ENCODE assay signal across 9 cellular contexts in the genomic region with DNA sequence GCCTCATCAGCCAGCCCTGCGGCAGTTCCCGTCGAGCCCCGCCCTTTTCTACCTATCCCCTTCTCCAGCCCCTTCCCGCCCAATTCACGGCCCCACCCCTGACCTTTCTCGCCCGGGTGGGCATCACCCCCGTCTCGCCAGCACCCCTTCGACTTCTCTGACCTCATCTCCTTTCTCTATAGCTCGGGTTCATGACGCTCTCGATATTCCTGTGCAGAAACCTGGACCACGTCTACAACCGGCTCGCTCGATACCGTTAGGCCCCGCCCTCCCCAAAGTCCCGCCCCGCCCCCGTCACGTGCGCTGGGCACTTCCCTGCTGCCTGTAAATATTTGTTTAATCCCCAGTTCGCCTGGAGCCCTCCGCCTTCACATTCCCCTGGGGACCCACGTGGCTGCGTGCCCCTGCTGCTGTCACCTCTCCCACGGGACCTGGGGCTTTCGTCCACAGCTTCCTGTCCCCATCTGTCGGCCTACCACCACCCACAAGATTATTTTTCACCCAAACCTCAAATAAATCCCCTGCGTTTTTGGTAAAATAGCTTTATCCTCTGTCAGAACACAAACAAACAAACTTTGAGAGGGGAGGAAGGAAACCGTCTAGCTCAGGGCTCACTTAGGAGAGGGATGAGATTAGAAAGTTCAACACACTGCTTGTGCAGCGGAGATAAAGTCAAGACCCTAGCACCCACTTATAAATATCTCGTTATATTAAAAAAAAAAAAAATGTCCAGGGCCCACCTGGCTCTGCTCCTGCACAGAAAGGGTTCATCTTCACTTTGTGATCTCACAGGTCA. TPM values are rescaled to one million over a fixed set of nuclear protein-coding genes. Genes with fewer than 3 reads are reported as not detected.
DNase-seq lines count a peak whose midpoint lies in the region; ATAC-seq and TF ChIP-seq lines count a peak whose summit lies in the region.
"Had no signal": no experiment of that assay in that cellular context is flagged by ENCODE, and none has a peak within 500 bp of the region (broad histone marks: within the 10 kb centered on the region; RNA-seq: fewer than 3 reads in every experiment).

No MANE protein-coding gene starts in this region.

- H3K4me1 ChIP-seq in OCI-LY3 (ENCODE audit: low read length): peaks cover 71% of the 10 kb centered on the region

- peak overlapping the region; percentile 100 for H3K4me2 ChIP-seq in OCI-LY3 (ENCODE audit: low read length)

- H2AFZ ChIP-seq in OCI-LY3 (ENCODE audit: low read depth, low read length): no peak overlapping the region

- peaks cover 42% of the 10 kb centered on the region for H4K20me1 ChIP-seq in OCI-LY3 (ENCODE audit: insufficient read depth, low read length)

- no peaks in the 10 kb centered on the region for H3K27me3 ChIP-seq in OCI-LY3 (ENCODE audit: low read depth, low read length)

- peaks cover 64% of the 10 kb centered on the region for H3K36me3 ChIP-seq in OCI-LY3 (replicated peaks; ENCODE audit: low read depth, low read length)

- ATAC-seq in GM18868 (IDR thresholded peaks at IDR 0.05; ENCODE audit: unreplicated experiment): peak; percentile 78
- ATAC-seq in HG03108 (IDR thresholded peaks at IDR 0.05; ENCODE audit: unreplicated experiment): peak; percentile 54
- peak; percentile 40 for ATAC-seq in Right ventricle myocardium inferior

- H3K27ac ChIP-seq in OCI-LY3 (ENCODE audit: low read length): peak overlapping the region; percentile 99
- H3K27ac ChIP-seq: epithelial cell of prostate had no signal

- peak overlapping the region; percentile 90 for H3K4me3 ChIP-seq in OCI-LY3 (ENCODE audit: low read length)

- intact Hi-C loops in Right ventricle myocardium inferior (cut with DNase I): no loop called here

- DNase-seq in AG08396 (ENCODE audit: low spot score) (peak; percentile 67), Right ventricle myocardium inferior (ENCODE audit: missing footprints) (peak; percentile 77), renal cortical epithelial cell (ENCODE audit: low read depth) (peak; percentile 25), NCI-H446 (lab: John Stamatoyannopoulos, UW) (no peak), NCI-H510A (lab: John Stamatoyannopoulos, UW) (no peak)

- TF ChIP-seq CTCF in OCI-LY3 (IDR thresholded peaks at IDR 0.05; ENCODE audit: low read depth, low read length): peak; percentile 23; the same call in 1 of the 2 replicates

- no peaks in the 10 kb centered on the region for H3K9me3 ChIP-seq in OCI-LY3 (ENCODE audit: insufficient read depth, low read length)

- H3K9ac ChIP-seq in OCI-LY3 (ENCODE audit: low read length): peak overlapping the region; percentile 28; the same call in 1 of the 2 replicates

- H3K79me2 ChIP-seq in OCI-LY3 (ENCODE audit: low read length): peaks cover 34% of the 10 kb centered on the region

RNA-seq across cellular contexts. Expression of a gene that starts 5.1 kb away (rescaled TPM):
- total RNA-seq in Right ventricle myocardium inferior: 9.1 TPM
- total RNA-seq in renal cortical epithelial cell: not detected in 2 replicates

RNA-seq across cellular contexts. Expression of a gene that starts 15.3 kb away (rescaled TPM):
- total RNA-seq in Right ventricle myocardium inferior (0.92 TPM), renal cortical epithelial cell (0.25 TPM in 1 of 2 replicates, not detected in the other)

RNA-seq across cellular contexts. Expression of a gene that starts 21.9 kb away (rescaled TPM):
- total RNA-seq in Right ventricle myocardium inferior: 63.6 TPM
- 28.0 and 34.2 TPM in 2 replicates for total RNA-seq in renal cortical epithelial cell

RNA-seq across cellular contexts. Expression of a gene that starts 23.4 kb away (rescaled TPM):
- total RNA-seq in Right ventricle myocardium inferior (not detected), renal cortical epithelial cell (0.17 and 0.35 TPM in 2 replicates)

RNA-seq across cellular contexts. Expression of a gene that starts 47.8 kb away (rescaled TPM):
- total RNA-seq in Right ventricle myocardium inferior (not detected), renal cortical epithelial cell (not detected in 2 replicates)

Comparison
In these comparisons a context has a peak if more than half of its experiments do, and no peak if none do; other contexts are left out.
1. DNase-seq: peak in AG08396 (single experiment), Right ventricle myocardium inferior (single experiment) and renal cortical epithelial cell (single experiment); none in NCI-H446 (0 of 2) and NCI-H510A (single experiment).
2. RNA of a gene that starts 5.1 kb away (total RNA-seq): 9.1 TPM in Right ventricle myocardium inferior (single experiment); not detected in renal cortical epithelial cell; every median in the first group is over 10 times any median in the second.
3. Peak in every context shown above with its lines, with median percentiles within 50 percentile points of each other: ATAC-seq.